ENCODE assay signal across 21 cellular contexts in genomic region chr12:42977451-42978230, GRCh38.
"Had no signal": no experiment of that assay in that cellular context is flagged by ENCODE, and none has a peak within 500 bp of the region (broad histone marks: within the 10 kb centered on the region; RNA-seq: fewer than 3 reads in every experiment).

No MANE protein-coding gene starts in this region.

- H3K27me3 ChIP-seq: tibial nerve, vagina had no signal

- ATAC-seq: activated T-cell treated with anti-CD3 and anti-CD28 coated beads, Interleukin-2, amount 50 U/mL, for 72 hours; effector memory CD8-positive, alpha-beta T cell; left lobe of liver; right cardiac atrium; WTC11 had no signal

- FAIRE-seq: small intestine had no signal

- H3K27ac ChIP-seq: tibial nerve, vagina had no signal

- H3K27me3 Mint-ChIP-seq: activated naive CD8-positive, alpha-beta T cell; effector memory CD8-positive, alpha-beta T cell; naive B cell had no signal

- H3K4me3 ChIP-seq: tibial nerve, vagina had no signal

- H3K27ac Mint-ChIP-seq: activated naive CD8-positive, alpha-beta T cell; activated T-cell treated with anti-CD3 and anti-CD28 coated beads, Interleukin-2, amount 50 U/mL, for 72 hours; effector memory CD8-positive, alpha-beta T cell; naive B cell; WTC11 had no signal

- H3K4me1 ChIP-seq: tibial nerve, vagina had no signal

- H3K36me3 ChIP-seq: tibial nerve, vagina had no signal

- H3K4me3 Mint-ChIP-seq: activated naive CD8-positive, alpha-beta T cell; activated T-cell treated with anti-CD3 and anti-CD28 coated beads, Interleukin-2, amount 50 U/mL, for 72 hours; effector memory CD8-positive, alpha-beta T cell; naive B cell; WTC11 had no signal

- H3K9me3 ChIP-seq: tibial nerve, vagina had no signal

- DNase-seq: activated CD4-positive, alpha-beta T cell treated with anti-CD3 and anti-CD28 coated beads for 48 hours; activated CD8-positive, alpha-beta memory T cell treated with anti-CD3 and anti-CD28 coated beads, Interleukin-2, amount 50 U/mL, for 48 hours; activated gamma-delta T cell; activated T-cell treated with anti-CD3 and anti-CD28 coated beads, Interleukin-2, amount 50 U/mL, for 72 hours; amygdala; dermis blood vessel endothelial cell; effector memory CD8-positive, alpha-beta T cell; islet precursor cell; naive B cell; nucleus accumbens; right cardiac atrium; small intestine; stimulated activated CD4-positive, alpha-beta T cell treated with anti-CD3 and anti-CD28 coated beads, Interleukin-4, amount 100 ng/mL, for 24 hours; stimulated activated naive CD4-positive, alpha-beta T cell treated with Interleukin-2 at 50 U/mL for 16 hours; substantia nigra; T-helper 2 cell had no signal

- H3K36me3 Mint-ChIP-seq: activated naive CD8-positive, alpha-beta T cell; naive B cell had no signal

- H3K4me1 Mint-ChIP-seq: naive B cell had no signal
